9 cellular contexts compared by ENCODE assay signal in genomic region chr5:55187370-55187769, GRCh38. TPM values are rescaled to one million over a fixed set of nuclear protein-coding genes. Genes with fewer than 3 reads are reported as not detected.
DNase-seq lines count a peak whose midpoint lies in the region; ATAC-seq, FAIRE-seq and TF ChIP-seq lines count a peak whose summit lies in the region.
"Had no signal": no experiment of that assay in that cellular context is flagged by ENCODE, and none has a peak within 500 bp of the region (broad histone marks: within the 10 kb centered on the region; RNA-seq: fewer than 3 reads in every experiment).

No MANE protein-coding gene starts in this region.

- H3K4me1 ChIP-seq in A549: peaks cover 9% of the 10 kb centered on the region; the same call in 2 of the 3 replicates
- H3K4me1 ChIP-seq in H9 (ENCODE audit: insufficient read depth, low read length): no peaks in the 10 kb centered on the region
- no peaks in the 10 kb centered on the region for H3K4me1 ChIP-seq in effector memory CD4-positive, alpha-beta T cell (ENCODE audit: control insufficient read depth, insufficient read depth, low read length, poor library complexity, severe bottlenecking)

- H3K9ac ChIP-seq in H9 (ENCODE audit: extremely low read depth, insufficient read length, low read length): no peak overlapping the region

- H4K5ac ChIP-seq in H9 (ENCODE audit: insufficient read length, low read depth, low read length): no peak overlapping the region

- DNase-seq in A549 (ENCODE audit: low read depth in 1 of 2, low spot score in 1 of 2) (peak in 1 of 2 experiments; percentile 36), H9 (no peak), NCI-H82 (lab: John Stamatoyannopoulos, UW) (peak; percentile 31), epithelial cell of proximal tubule (ENCODE audit: low read depth) (no peak), GDM1 (lab: John Stamatoyannopoulos, UW) (no peak), AG20443 (ENCODE audit: low spot score) (no peak)
- no peak for DNase-seq in effector memory CD4-positive, alpha-beta T cell

- H3K9me3 Mint-ChIP-seq in H9: no peaks in the 10 kb centered on the region

- H3K56ac ChIP-seq in H9 (ENCODE audit: insufficient read length, low read depth, low read length): no peak overlapping the region

- H4K91ac ChIP-seq in H9 (ENCODE audit: insufficient read length, low read depth, low read length): no peak overlapping the region

- no peak overlapping the region for H3K18ac ChIP-seq in H9 (ENCODE audit: insufficient read length, low read depth, low read length)

- no peak overlapping the region for H3K4me3 Mint-ChIP-seq in H9

- no peaks in the 10 kb centered on the region for H3K36me3 Mint-ChIP-seq in H9 (ENCODE audit: insufficient read depth in 1 of 3, low read depth in 3 of 3)

- no peak overlapping the region for H2AK5ac ChIP-seq in H9 (ENCODE audit: insufficient read length, low read length)

- H2AFZ ChIP-seq in H9 (ENCODE audit: low read length): no peak overlapping the region

- H3K27ac ChIP-seq in A549 (no peak overlapping the region), H9 (ENCODE audit: insufficient read length, low read depth, low read length) (no peak overlapping the region)
- H3K27ac ChIP-seq in effector memory CD4-positive, alpha-beta T cell (ENCODE audit: insufficient read depth, low read length, poor library complexity, severe bottlenecking): no peak overlapping the region

- no peaks in the 10 kb centered on the region for H3K79me1 ChIP-seq in H9 (ENCODE audit: insufficient read depth, low read depth, low read length, poor library complexity, severe bottlenecking)

- H3K23ac ChIP-seq in H9 (ENCODE audit: insufficient read length, low read depth, low read length): no peak overlapping the region

- H4K20me1 ChIP-seq in H9 (ENCODE audit: control insufficient read depth, insufficient read depth, insufficient read length): no peaks in the 10 kb centered on the region

- no peaks in the 10 kb centered on the region for H3K9me3 ChIP-seq in A549
- H3K9me3 ChIP-seq in H9 (ENCODE audit: control insufficient read depth, low read depth, low read length): no peaks in the 10 kb centered on the region
- no peaks in the 10 kb centered on the region for H3K9me3 ChIP-seq in effector memory CD4-positive, alpha-beta T cell (ENCODE audit: control insufficient read depth, low read length)

- no peak overlapping the region for H3K4ac ChIP-seq in H9 (ENCODE audit: low read depth, low read length)

- CTCF ChIA-PET in A549 (lab: Yijun Ruan, JAX): interaction anchor here (1.0 to 3.7 kb wide), 6 partner anchors 11 to 58 kb away, joined by 3 to 20 read pairs (median 4); partner anchors contain the start of gene GPX8

- H3K27me3 Mint-ChIP-seq in H9 (ENCODE audit: low read depth): peaks cover 54% of the 10 kb centered on the region

- no peak overlapping the region for H3T11ph ChIP-seq in H9 (ENCODE audit: low read length)

- no peaks in the 10 kb centered on the region for H3K23me2 ChIP-seq in H9 (ENCODE audit: insufficient read length, low read depth, low read length, poor library complexity, severe bottlenecking)

- no peak overlapping the region for H2BK20ac ChIP-seq in H9 (ENCODE audit: low read depth, low read length, poor library complexity, severe bottlenecking)

- no peak overlapping the region for H3K27ac Mint-ChIP-seq in H9

- no peak overlapping the region for H3K14ac ChIP-seq in H9 (ENCODE audit: insufficient read depth, low read length)

- peak; percentile 49 for TF ChIP-seq CTCF in A549 (IDR thresholded peaks at IDR 0.05)
- peak; percentile 57; the same call in 2 of the 3 replicates for TF ChIP-seq CTCF in H9 (conservative IDR thresholded peaks at IDR 0.05)
- TF ChIP-seq CTCF in epithelial cell of proximal tubule (conservative IDR thresholded peaks at IDR 0.05; ENCODE audit: low read depth, low read length): peak; percentile 57

- peak; percentile 35 to 56; a peak in 3 of 5 replicates for TF ChIP-seq RAD21 in A549 (conservative IDR thresholded peaks at IDR 0.05 in 1 of 2, IDR thresholded peaks at IDR 0.05 in 1 of 2)

- H3K4me2 ChIP-seq in A549: no peak overlapping the region
- H3K4me2 ChIP-seq in H9 (ENCODE audit: insufficient read depth, insufficient read length, low read length): no peak overlapping the region

- peak in 1 of 2 experiments; percentile 51; a peak in 2 of 6 replicates for ATAC-seq in A549
- no peak for ATAC-seq in HG03457 (IDR thresholded peaks at IDR 0.05; ENCODE audit: unreplicated experiment)

- H3K4me3 ChIP-seq in A549 (no peak overlapping the region), epithelial cell of proximal tubule (ENCODE audit: low read depth, low read length) (no peak overlapping the region)
- no peak overlapping the region for H3K4me3 ChIP-seq in effector memory CD4-positive, alpha-beta T cell (ENCODE audit: insufficient read depth, low read depth, low read length, poor library complexity, severe bottlenecking)

- H2BK15ac ChIP-seq in H9 (ENCODE audit: low read depth, low read length): no peak overlapping the region

- FAIRE-seq in A549 (lab: Jason Lieb, UNC): no peak

- POLR2A ChIA-PET in A549 (lab: Yijun Ruan, JAX): no interaction called here

- no peaks in the 10 kb centered on the region for H3K79me2 ChIP-seq in H9 (ENCODE audit: insufficient read depth, low read length)

- TF ChIP-seq EP300 in A549 (IDR thresholded peaks at IDR 0.05): no peak

- no peak overlapping the region for H2BK12ac ChIP-seq in H9 (ENCODE audit: insufficient read length, low read depth, low read length)

- no peak for TF ChIP-seq POLR2A in A549 (IDR thresholded peaks at IDR 0.05; ENCODE audit: low read length)

- no peak overlapping the region for H2BK120ac ChIP-seq in H9 (ENCODE audit: low read depth, low read length, poor library complexity, severe bottlenecking)

- no peaks in the 10 kb centered on the region for H3K36me3 ChIP-seq in effector memory CD4-positive, alpha-beta T cell (ENCODE audit: control insufficient read depth, insufficient read depth, low read length)

- 36% methylated on average over 4 of the region's 4 CpGs for WGBS in A549 (ENCODE audit: missing lambda C conversion rate)
- WGBS in H9 (ENCODE audit: extremely low coverage, insufficient read length, low lambda C conversion rate): no CpG with 5 or more reads among the region's 4 CpGs

- H2BK5ac ChIP-seq in H9 (ENCODE audit: insufficient read length, low read length): no peak overlapping the region

- H3K27me3 ChIP-seq in H9 (ENCODE audit: insufficient read depth, low read length): no peaks in the 10 kb centered on the region
- H3K27me3 ChIP-seq in effector memory CD4-positive, alpha-beta T cell (replicated peaks; ENCODE audit: control insufficient read depth, insufficient read depth, low read length, poor library complexity, severe bottlenecking): peaks cover 24% of the 10 kb centered on the region

- no peak overlapping the region for H4K8ac ChIP-seq in H9 (replicated peaks; ENCODE audit: insufficient read length, low read depth, low read length)

- H3K4me1 Mint-ChIP-seq in H9: no peaks in the 10 kb centered on the region

TF ChIP-seq in A549, 52 proteins besides CTCF, POLR2A, EP300 and RAD21 (continues in another document):
- no peak for TF ChIP-seq ZC3H11A (IDR thresholded peaks at IDR 0.05)
- TF ChIP-seq BHLHE40 (IDR thresholded peaks at IDR 0.05; ENCODE audit: low read depth, low read length): no peak
- TF ChIP-seq GATA3 (IDR thresholded peaks at IDR 0.05; ENCODE audit: borderline replicate concordance): no peak
- no peak for TF ChIP-seq USF2 (IDR thresholded peaks at IDR 0.05)
- TF ChIP-seq EHF (CRISPR knock-in tag; IDR thresholded peaks at IDR 0.05): no peak
- TF ChIP-seq CHD2 (IDR thresholded peaks at IDR 0.05; ENCODE audit: low read length, partially characterized antibody): no peak
- no peak for TF ChIP-seq MYC (IDR thresholded peaks at IDR 0.05; ENCODE audit: borderline replicate concordance, low read length)
- TF ChIP-seq TP53 (CRISPR knock-in tag; IDR thresholded peaks at IDR 0.05): no peak
- TF ChIP-seq TFCP2L1 (CRISPR knock-in tag; IDR thresholded peaks at IDR 0.05): no peak
- TF ChIP-seq NFE2L2 (conservative IDR thresholded peaks at IDR 0.05; ENCODE audit: low read length): no peak

RNA-seq across cellular contexts. Expression of gene CDC20B, which starts 14.4 kb away (rescaled TPM):
- 0.04 and 0.05 TPM in 2 replicates for polyA plus RNA-seq in A549 (2011; rRNA removed)
- 0.01 TPM in 1 of 2 replicates, not detected in the other for polyA plus RNA-seq in A549 (2012; cell fraction: cytosol; rRNA removed)
- 0.02 TPM in 1 of 2 replicates, not detected in the other for polyA plus RNA-seq in A549 (2012; cell fraction: nucleus; rRNA removed)
- polyA plus RNA-seq in A549 (2017; fragmentation: RNase III; extraction: RNeasy Plus Mini Kit Qiagen cat#74134 plus additional on column Dnase treatment): not detected in 3 replicates
- not detected in 2 replicates for polyA minus RNA-seq in A549 (2011; rRNA and poly(A)+ RNA removed)
- 0.18 and 0.26 TPM in 2 replicates for total RNA-seq in H9 (2021)
- not detected in 2 replicates for total RNA-seq in epithelial cell of proximal tubule
- total RNA-seq: skeletal muscle tissue had no signal

RNA-seq across cellular contexts. Expression of gene GPX8, which starts 27.4 kb away (rescaled TPM):
- polyA plus RNA-seq in A549 (2011; rRNA removed) (67.9 and 86.0 TPM in 2 replicates), A549 (2017; fragmentation: RNase III; extraction: RNeasy Plus Mini Kit Qiagen cat#74134 plus additional on column Dnase treatment) (51.2 to 55.7 TPM (median 51.8 TPM) in 3 replicates)
- 14.4 and 15.3 TPM in 2 replicates for polyA plus RNA-seq in A549 (2012; cell fraction: cytosol; rRNA removed)
- 4.7 and 7.0 TPM in 2 replicates for polyA plus RNA-seq in A549 (2012; cell fraction: nucleus; rRNA removed)
- polyA minus RNA-seq in A549 (2011; rRNA and poly(A)+ RNA removed): 10.4 and 13.4 TPM in 2 replicates
- total RNA-seq in H9 (2021) (37.9 and 38.3 TPM in 2 replicates), epithelial cell of proximal tubule (38.8 and 58.5 TPM in 2 replicates)

RNA-seq across cellular contexts. Expression of gene MCIDAS, which starts 39.7 kb away (rescaled TPM):
- polyA plus RNA-seq in A549 (2011; rRNA removed): 1.7 and 2.2 TPM in 2 replicates
- polyA plus RNA-seq in A549 (2012; cell fraction: cytosol; rRNA removed): 2.1 and 2.6 TPM in 2 replicates
- polyA plus RNA-seq in A549 (2012; cell fraction: nucleus; rRNA removed): 5.5 and 7.5 TPM in 2 replicates
- 1.7 to 2.2 TPM (median 1.7 TPM) in 3 replicates for polyA plus RNA-seq in A549 (2017; fragmentation: RNase III; extraction: RNeasy Plus Mini Kit Qiagen cat#74134 plus additional on column Dnase treatment)
- 1.5 and 4.4 TPM in 2 replicates for polyA minus RNA-seq in A549 (2011; rRNA and poly(A)+ RNA removed)
- 0.26 and 0.39 TPM in 2 replicates for total RNA-seq in H9 (2021)
- 0.06 and 0.22 TPM in 2 replicates for total RNA-seq in epithelial cell of proximal tubule
- total RNA-seq: skeletal muscle tissue had no signal

RNA-seq across cellular contexts. Expression of gene CCNO, which starts 46.0 kb away (rescaled TPM):
- polyA plus RNA-seq in A549 (2011; rRNA removed): 2.2 and 2.6 TPM in 2 replicates
- polyA plus RNA-seq in A549 (2012; cell fraction: cytosol; rRNA removed): 6.5 and 9.0 TPM in 2 replicates
- polyA plus RNA-seq in A549 (2012; cell fraction: nucleus; rRNA removed): 19.7 and 26.4 TPM in 2 replicates
- polyA plus RNA-seq in A549 (2017; fragmentation: RNase III; extraction: RNeasy Plus Mini Kit Qiagen cat#74134 plus additional on column Dnase treatment): 4.7 to 5.1 TPM (median 4.8 TPM) in 3 replicates
- 0.45 and 1.1 TPM in 2 replicates for polyA minus RNA-seq in A549 (2011; rRNA and poly(A)+ RNA removed)
- 0.24 and 0.42 TPM in 2 replicates for total RNA-seq in H9 (2021)
- total RNA-seq in epithelial cell of proximal tubule: 1.8 and 3.0 TPM in 2 replicates
- total RNA-seq: skeletal muscle tissue had no signal
